In the genomic region with DNA sequence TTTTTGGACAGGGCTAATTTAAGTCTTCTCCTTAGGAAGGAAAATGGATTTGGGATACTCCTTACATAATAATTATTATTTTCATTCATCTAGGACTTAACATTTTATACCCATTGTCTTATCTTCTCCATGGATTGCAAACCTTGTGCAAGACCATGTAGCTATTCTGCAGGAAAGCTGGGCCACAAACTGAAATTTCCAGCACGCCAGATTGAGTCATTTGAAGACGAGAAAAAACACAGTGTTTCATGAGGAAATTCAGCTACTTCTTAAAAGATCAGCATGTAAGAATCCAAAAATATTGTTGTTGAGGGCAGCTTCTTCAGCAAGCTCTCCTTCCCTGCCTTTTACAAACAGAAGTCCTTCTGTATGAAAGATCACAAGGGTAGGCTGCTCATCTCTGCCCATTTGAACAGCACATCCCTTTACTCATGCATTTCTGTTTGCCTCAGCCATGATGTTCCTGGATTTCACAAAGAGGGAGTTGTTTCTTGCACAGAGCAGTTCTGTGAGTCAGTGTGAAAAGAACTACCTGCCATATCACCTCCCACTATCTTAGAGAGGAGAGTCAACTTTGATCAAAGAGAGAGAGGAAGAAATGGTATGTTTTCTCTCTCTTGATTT, we compare ENCODE assay signal across 10 cellular contexts.
A peak's percentile ranks its signal among the peaks of the same experiment; 100 is the strongest.
DNase-seq lines count a peak whose midpoint lies in the region; ATAC-seq and TF ChIP-seq lines count a peak whose summit lies in the region.
"Had no signal": no experiment of that assay in that cellular context is flagged by ENCODE, and none has a peak within 500 bp of the region (broad histone marks: within the 10 kb centered on the region; RNA-seq: fewer than 3 reads in every experiment).

No MANE protein-coding gene starts in this region.

- POLR2A ChIA-PET in SK-N-SH (lab: Yijun Ruan, JAX), result no interaction called here

- H2AFZ ChIP-seq in osteoblast (ENCODE audit: low read length) (peak overlapping the region; percentile 44), SK-N-SH (ENCODE audit: low read depth) (no peak overlapping the region)

- CTCF ChIA-PET in SK-N-SH (lab: Yijun Ruan, JAX), result interaction anchor here (0.7 to 1.2 kb wide), 3 partner anchors 541 to 959 kb away, joined by 3 read pairs; no protein-coding TSS in a partner anchor

- DNase-seq in GF-D8 (lab: John Stamatoyannopoulos, UW) (peak; percentile 12), SK-MEL-5 (ENCODE audit: low read depth, low spot score) (peak; percentile 81), osteoblast (ENCODE audit: insufficient read length, low spot score, missing footprints) (no peak), RPMI8226 (no peak), SK-N-SH (no peak), NCI-H1930 (lab: John Stamatoyannopoulos, UW) (no peak)
- DNase-seq in effector memory CD4-positive, alpha-beta T cell, result no peak
- DNase-seq: NCI-H2171 had no signal

- ATAC-seq in HG03108 (IDR thresholded peaks at IDR 0.05; ENCODE audit: unreplicated experiment), result no peak

- H3K4me2 ChIP-seq in osteoblast (ENCODE audit: insufficient read depth, low read length) (peak overlapping the region; percentile 1), SK-N-SH (no peak overlapping the region)

- no peaks in the 10 kb centered on the region for H3K79me2 ChIP-seq in osteoblast (ENCODE audit: insufficient read depth, low read length)
- no peaks in the 10 kb centered on the region for H3K79me2 ChIP-seq in SK-N-SH (ENCODE audit: insufficient read depth)

- TF ChIP-seq EP300 in SK-N-SH (IDR thresholded peaks at IDR 0.05; ENCODE audit: borderline replicate concordance in 1 of 2, low read depth in 1 of 2, low read length in 1 of 2), result no peak

- no peaks in the 10 kb centered on the region for H3K27me3 ChIP-seq in effector memory CD4-positive, alpha-beta T cell (replicated peaks; ENCODE audit: control insufficient read depth, insufficient read depth, low read length, poor library complexity, severe bottlenecking)
- H3K27me3 ChIP-seq in osteoblast (ENCODE audit: insufficient read depth, low read length) (no peaks in the 10 kb centered on the region), SK-N-SH (ENCODE audit: insufficient read depth) (no peaks in the 10 kb centered on the region)
- H3K27me3 ChIP-seq: cardiac muscle cell had no signal

- H3K9me2 ChIP-seq in SK-N-SH, result no peaks in the 10 kb centered on the region

- H3K4me1 ChIP-seq in effector memory CD4-positive, alpha-beta T cell (ENCODE audit: control insufficient read depth, insufficient read depth, low read length, poor library complexity, severe bottlenecking), result peaks cover 33% of the 10 kb centered on the region
- peaks cover 30% of the 10 kb centered on the region for H3K4me1 ChIP-seq in osteoblast (ENCODE audit: insufficient read depth, low read length)
- H3K4me1 ChIP-seq in SK-N-SH (ENCODE audit: control insufficient read depth in 1 of 2, insufficient read depth in 2 of 2, low read depth in 1 of 2, low read length in 1 of 2), result peaks cover 0 to 7% of the 10 kb centered on the region in 2 experiments; a peak in 2 of 4 replicates

- TF ChIP-seq CTCF in osteoblast (IDR thresholded peaks at IDR 0.05; ENCODE audit: extremely low read depth, low read depth, low read length) (no peak), SK-N-SH (IDR thresholded peaks at IDR 0.05) (no peak)

- 68% methylated on average over 2 of the region's 2 CpGs for WGBS in SK-N-SH (ENCODE audit: low lambda C conversion rate)

- H4K20me1 ChIP-seq in osteoblast (ENCODE audit: insufficient read depth, low read length), result no peaks in the 10 kb centered on the region
- H4K20me1 ChIP-seq in SK-N-SH (ENCODE audit: insufficient read depth), result no peaks in the 10 kb centered on the region

- no peak overlapping the region for H3K9ac ChIP-seq in SK-N-SH

- no peak for TF ChIP-seq RAD21 in SK-N-SH (IDR thresholded peaks at IDR 0.05; ENCODE audit: low read length)

- in situ Hi-C loops in SK-MEL-5 (cut with HindIII; ENCODE audit: low pct_unique_long_range_greater_than_20kb, low sequenced_read_pairs), result no loop called here

- H3K9me3 ChIP-seq in effector memory CD4-positive, alpha-beta T cell (ENCODE audit: control insufficient read depth, low read length), result no peaks in the 10 kb centered on the region
- H3K9me3 ChIP-seq in osteoblast (ENCODE audit: low read depth, low read length), result no peaks in the 10 kb centered on the region
- H3K9me3 ChIP-seq in SK-N-SH, result no peaks in the 10 kb centered on the region

- peak overlapping the region; percentile 86 for H3K27ac ChIP-seq in effector memory CD4-positive, alpha-beta T cell (ENCODE audit: insufficient read depth, low read length, poor library complexity, severe bottlenecking)
- H3K27ac ChIP-seq in osteoblast (ENCODE audit: low read depth, low read length), result peak overlapping the region; percentile 8
- no peak overlapping the region for H3K27ac ChIP-seq in SK-N-SH (ENCODE audit: low read depth in 2 of 2, low read length in 1 of 2)
- H3K27ac ChIP-seq: cardiac muscle cell had no signal

- H3K36me3 ChIP-seq in effector memory CD4-positive, alpha-beta T cell (ENCODE audit: control insufficient read depth, insufficient read depth, low read length), result no peaks in the 10 kb centered on the region
- H3K36me3 ChIP-seq in osteoblast (ENCODE audit: insufficient read depth, low read length), result no peaks in the 10 kb centered on the region
- no peaks in the 10 kb centered on the region for H3K36me3 ChIP-seq in SK-N-SH (replicated peaks in 1 of 2; ENCODE audit: control insufficient read depth in 1 of 2, insufficient read depth in 2 of 2, low read length in 1 of 2)
- H3K36me3 ChIP-seq: cardiac muscle cell had no signal

- no peaks in the 10 kb centered on the region for H3F3A ChIP-seq in SK-N-SH (replicated peaks; ENCODE audit: insufficient read depth)

- peak overlapping the region; percentile 20 for H3K4me3 ChIP-seq in effector memory CD4-positive, alpha-beta T cell (ENCODE audit: insufficient read depth, low read depth, low read length, poor library complexity, severe bottlenecking)
- no peak overlapping the region for H3K4me3 ChIP-seq in osteoblast (ENCODE audit: insufficient read depth, low read length)
- no peak overlapping the region for H3K4me3 ChIP-seq in SK-N-SH (ENCODE audit: low read depth in 2 of 2, low read length in 1 of 2)
- H3K4me3 ChIP-seq: cardiac muscle cell had no signal

TF ChIP-seq in SK-N-SH, 30 proteins besides CTCF, POLR2A, EP300 and RAD21 (continues in another document):
- no peak for TF ChIP-seq POLR2AphosphoS5 (IDR thresholded peaks at IDR 0.05; ENCODE audit: low read depth, low read length)
- TF ChIP-seq NRF1 (IDR thresholded peaks at IDR 0.05; ENCODE audit: low read depth, low read length), result no peak
- TF ChIP-seq, protein P1, sequence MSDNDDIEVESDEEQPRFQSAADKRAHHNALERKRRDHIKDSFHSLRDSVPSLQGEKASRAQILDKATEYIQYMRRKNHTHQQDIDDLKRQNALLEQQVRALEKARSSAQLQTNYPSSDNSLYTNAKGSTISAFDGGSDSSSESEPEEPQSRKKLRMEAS (IDR thresholded peaks at IDR 0.05; ENCODE audit: low read depth), result no peak
- no peak for TF ChIP-seq FOXM1 (IDR thresholded peaks at IDR 0.05; ENCODE audit: low read depth)
- no peak for TF ChIP-seq ELF1 (IDR thresholded peaks at IDR 0.05)
- TF ChIP-seq, protein P2, sequence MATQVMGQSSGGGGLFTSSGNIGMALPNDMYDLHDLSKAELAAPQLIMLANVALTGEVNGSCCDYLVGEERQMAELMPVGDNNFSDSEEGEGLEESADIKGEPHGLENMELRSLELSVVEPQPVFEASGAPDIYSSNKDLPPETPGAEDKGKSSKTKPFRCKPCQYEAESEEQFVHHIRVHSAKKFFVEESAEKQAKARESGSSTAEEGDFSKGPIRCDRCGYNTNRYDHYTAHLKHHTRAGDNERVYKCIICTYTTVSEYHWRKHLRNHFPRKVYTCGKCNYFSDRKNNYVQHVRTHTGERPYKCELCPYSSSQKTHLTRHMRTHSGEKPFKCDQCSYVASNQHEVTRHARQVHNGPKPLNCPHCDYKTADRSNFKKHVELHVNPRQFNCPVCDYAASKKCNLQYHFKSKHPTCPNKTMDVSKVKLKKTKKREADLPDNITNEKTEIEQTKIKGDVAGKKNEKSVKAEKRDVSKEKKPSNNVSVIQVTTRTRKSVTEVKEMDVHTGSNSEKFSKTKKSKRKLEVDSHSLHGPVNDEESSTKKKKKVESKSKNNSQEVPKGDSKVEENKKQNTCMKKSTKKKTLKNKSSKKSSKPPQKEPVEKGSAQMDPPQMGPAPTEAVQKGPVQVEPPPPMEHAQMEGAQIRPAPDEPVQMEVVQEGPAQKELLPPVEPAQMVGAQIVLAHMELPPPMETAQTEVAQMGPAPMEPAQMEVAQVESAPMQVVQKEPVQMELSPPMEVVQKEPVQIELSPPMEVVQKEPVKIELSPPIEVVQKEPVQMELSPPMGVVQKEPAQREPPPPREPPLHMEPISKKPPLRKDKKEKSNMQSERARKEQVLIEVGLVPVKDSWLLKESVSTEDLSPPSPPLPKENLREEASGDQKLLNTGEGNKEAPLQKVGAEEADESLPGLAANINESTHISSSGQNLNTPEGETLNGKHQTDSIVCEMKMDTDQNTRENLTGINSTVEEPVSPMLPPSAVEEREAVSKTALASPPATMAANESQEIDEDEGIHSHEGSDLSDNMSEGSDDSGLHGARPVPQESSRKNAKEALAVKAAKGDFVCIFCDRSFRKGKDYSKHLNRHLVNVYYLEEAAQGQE (IDR thresholded peaks at IDR 0.05; ENCODE audit: low read depth, low read length), result no peak
- TF ChIP-seq NFIC (IDR thresholded peaks at IDR 0.05; ENCODE audit: borderline replicate concordance), result no peak
- TF ChIP-seq, protein P3, sequence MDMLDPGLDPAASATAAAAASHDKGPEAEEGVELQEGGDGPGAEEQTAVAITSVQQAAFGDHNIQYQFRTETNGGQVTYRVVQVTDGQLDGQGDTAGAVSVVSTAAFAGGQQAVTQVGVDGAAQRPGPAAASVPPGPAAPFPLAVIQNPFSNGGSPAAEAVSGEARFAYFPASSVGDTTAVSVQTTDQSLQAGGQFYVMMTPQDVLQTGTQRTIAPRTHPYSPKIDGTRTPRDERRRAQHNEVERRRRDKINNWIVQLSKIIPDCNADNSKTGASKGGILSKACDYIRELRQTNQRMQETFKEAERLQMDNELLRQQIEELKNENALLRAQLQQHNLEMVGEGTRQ (IDR thresholded peaks at IDR 0.05; ENCODE audit: borderline replicate concordance, low read depth, low read length), result no peak
- TF ChIP-seq CHD2 (IDR thresholded peaks at IDR 0.05; ENCODE audit: low read length, partially characterized antibody), result no peak

Comparison
In these comparisons a context has a peak if more than half of its experiments do, and no peak if none do; other contexts are left out.
1. DNase-seq: peak in GF-D8 (single experiment) and SK-MEL-5 (single experiment); none in effector memory CD4-positive, alpha-beta T cell (0 of 3), osteoblast (single experiment), RPMI8226 (single experiment), SK-N-SH (single experiment) and NCI-H1930 (0 of 2).
2. H3K27ac ChIP-seq: peak in effector memory CD4-positive, alpha-beta T cell (single experiment) and osteoblast (single experiment); none in SK-N-SH (0 of 2).